In genomic region chr6:43180985-43181384, GRCh38 we compare ENCODE assay signal across 11 cellular contexts. TPM values are rescaled to one million over a fixed set of nuclear protein-coding genes. Genes with fewer than 3 reads are reported as not detected.
DNase-seq lines count a peak whose midpoint lies in the region; ATAC-seq, FAIRE-seq and TF ChIP-seq lines count a peak whose summit lies in the region.
"Had no signal": no experiment of that assay in that cellular context is flagged by ENCODE, and none has a peak within 500 bp of the region (broad histone marks: within the 10 kb centered on the region; RNA-seq: fewer than 3 reads in every experiment).

No MANE protein-coding gene starts in this region.

- TF ChIP-seq CTCF in Caco-2 (IDR thresholded peaks at IDR 0.05; ENCODE audit: insufficient read depth in 1 of 2, low read depth in 1 of 2, low read length in 1 of 2, severe bottlenecking in 1 of 2, unreplicated experiment in 1 of 2) (no peak), Loucy (conservative IDR thresholded peaks at IDR 0.05; ENCODE audit: low read length) (no peak), K562 (IDR thresholded peaks at IDR 0.05 in 2 of 3, conservative IDR thresholded peaks at IDR 0.05 in 1 of 3; ENCODE audit: insufficient read depth in 2 of 3, low read depth in 1 of 3, low read length in 3 of 3) (no peak), nephron progenitor cell (IDR thresholded peaks at IDR 0.05) (no peak)

- H3K4me3 Mint-ChIP-seq in Caco-2 (ENCODE audit: unreplicated experiment) (peak overlapping the region; percentile 91), nephron progenitor cell (peak overlapping the region; percentile 91)

- peaks cover 14% of the 10 kb centered on the region for H3K4me1 Mint-ChIP-seq in Caco-2 (ENCODE audit: low read depth, unreplicated experiment)
- H3K4me1 Mint-ChIP-seq in nephron progenitor cell = peaks cover 56% of the 10 kb centered on the region

- 55% methylated on average over 5 of the region's 5 CpGs for WGBS in K562 (ENCODE audit: insufficient coverage, low coverage, missing lambda C conversion rate)

- peaks cover 42% of the 10 kb centered on the region for H3K79me2 ChIP-seq in Loucy (ENCODE audit: insufficient read depth, low read length)
- H3K79me2 ChIP-seq in K562 (ENCODE audit: control insufficient read depth, insufficient read depth, low read length) = peaks cover 24% of the 10 kb centered on the region; the same call in 2 of the 3 replicates

- DNase-seq in Caco-2 (no peak), K562 (ENCODE audit: extremely low read depth in 1 of 4, low spot score in 3 of 4) (peak in 2 of 4 experiments; percentile 59 to 61), nephron progenitor cell (no peak), NCI-H1417 treated with DMSO at 0.1 percent for 48 hours (lab: John Stamatoyannopoulos, UW) (no peak), NOMO-1 (lab: John Stamatoyannopoulos, UW; ENCODE audit: unreplicated experiment in 2 of 2) (no peak), NCI-H345 treated with DMSO at 0.1 percent for 48 hours (lab: John Stamatoyannopoulos, UW; ENCODE audit: unreplicated experiment) (no peak), frontal cortex (ENCODE audit: low spot score in 2 of 2) (no peak)
- DNase-seq: NCI-H1092 treated with DMSO at 0.1 percent for 48 hours; stimulated activated CD4-positive, alpha-beta T cell treated with anti-CD3 and anti-CD28 coated beads, Interleukin-15, amount 100 ng/mL, for 24 hours had no signal

- H2AFZ ChIP-seq in Loucy (ENCODE audit: low read length) = no peak overlapping the region
- peak overlapping the region; percentile 89; the same call in 1 of the 2 replicates for H2AFZ ChIP-seq in K562 (ENCODE audit: low read depth, low read length)

- CTCF ChIA-PET in Caco-2 (lab: Charles Lee) (no interaction called here), K562 (lab: Yijun Ruan, JAX; ENCODE audit: low intra/inter-chr PET ratio) (interaction anchor here (0.6 to 0.8 kb wide), 2 partner anchors 10 to 47 kb away, joined by 3 to 5 read pairs; no protein-coding TSS in a partner anchor)

- no peak for TF ChIP-seq EP300 in K562 (IDR thresholded peaks at IDR 0.05; ENCODE audit: low read length)

- peak overlapping the region; percentile 85 for H3K27ac ChIP-seq in K562 (ENCODE audit: extremely low read depth, low read depth, low read length)

- peaks cover 8% of the 10 kb centered on the region for H4K20me1 ChIP-seq in Loucy (ENCODE audit: insufficient read depth, low read length, poor library complexity, severe bottlenecking)
- H4K20me1 ChIP-seq in K562 (replicated peaks; ENCODE audit: control insufficient read depth, insufficient read depth, low read length) = no peaks in the 10 kb centered on the region

- FAIRE-seq in K562 (lab: Jason Lieb, UNC) = peak; percentile 80
- no peak for FAIRE-seq in frontal cortex (lab: Jason Lieb, UNC)
- FAIRE-seq: bronchial epithelial cell had no signal

- H3K9me3 Mint-ChIP-seq in Caco-2 (ENCODE audit: unreplicated experiment) = no peaks in the 10 kb centered on the region
- H3K9me3 Mint-ChIP-seq in nephron progenitor cell = no peaks in the 10 kb centered on the region

- H3K4me2 ChIP-seq in Loucy (ENCODE audit: low read depth, low read length, poor library complexity, severe bottlenecking) (peak overlapping the region; percentile 96), K562 (ENCODE audit: insufficient read depth, low read length) (peak overlapping the region; percentile 99)

- no peaks in the 10 kb centered on the region for H3K9me3 ChIP-seq in Caco-2
- no peaks in the 10 kb centered on the region for H3K9me3 ChIP-seq in Loucy (ENCODE audit: insufficient read depth, low read depth, low read length)
- no peaks in the 10 kb centered on the region for H3K9me3 ChIP-seq in K562 (replicated peaks; ENCODE audit: control insufficient read depth, insufficient read depth, low read depth, low read length)

- peaks cover 6% of the 10 kb centered on the region for H3K36me3 ChIP-seq in Caco-2 (ENCODE audit: control insufficient read depth, insufficient read depth, low read length)
- peaks cover 31% of the 10 kb centered on the region; the same call in 1 of the 2 replicates for H3K36me3 ChIP-seq in Loucy (ENCODE audit: insufficient read depth, low read length)
- H3K36me3 ChIP-seq in K562 (ENCODE audit: control insufficient read depth, insufficient read depth, low read length) = peaks cover 61% of the 10 kb centered on the region

- intact Hi-C loops in Caco-2 (cut with micrococcal nuclease; ENCODE audit: unreplicated experiment) = no loop called here
- intact Hi-C loops in K562 (cut with micrococcal nuclease) = no loop called here

- TF ChIP-seq POLR2A in K562 (conservative IDR thresholded peaks at IDR 0.05) = peak; percentile 14; the same call in 1 of the 2 replicates

- H3K27me3 Mint-ChIP-seq in Caco-2 (ENCODE audit: insufficient read depth, unreplicated experiment) = no peaks in the 10 kb centered on the region
- H3K27me3 Mint-ChIP-seq in nephron progenitor cell (ENCODE audit: low read depth, poor library complexity) = peaks cover 3% of the 10 kb centered on the region

- no peak for TF ChIP-seq RAD21 in K562 (CRISPR knock-in tag; conservative IDR thresholded peaks at IDR 0.05 in 1 of 2, IDR thresholded peaks at IDR 0.05 in 1 of 2)

- H3K27me3 ChIP-seq in Caco-2 (replicated peaks; ENCODE audit: control insufficient read depth, insufficient read depth, low read length) (no peaks in the 10 kb centered on the region), Loucy (ENCODE audit: insufficient read depth, low read length, poor library complexity, severe bottlenecking) (no peaks in the 10 kb centered on the region), K562 (ENCODE audit: control insufficient read depth in 2 of 2, insufficient read depth in 2 of 2, low read length in 2 of 2) (no peaks in the 10 kb centered on the region)

- no peaks in the 10 kb centered on the region for H3K9me2 ChIP-seq in Loucy (replicated peaks; ENCODE audit: low read depth, low read length)

- peak overlapping the region; percentile 97 for H3K9ac ChIP-seq in Loucy (ENCODE audit: low read depth, low read length, poor library complexity, severe bottlenecking)
- H3K9ac ChIP-seq in K562 (ENCODE audit: insufficient read depth in 1 of 2, low read depth in 2 of 2, low read length in 2 of 2) = peak overlapping the region; percentile 56 to 77; a peak in 3 of 4 replicates

- H3K36me3 Mint-ChIP-seq in Caco-2 (ENCODE audit: insufficient read depth, unreplicated experiment) (peaks cover 20% of the 10 kb centered on the region), nephron progenitor cell (ENCODE audit: low read depth) (peaks cover 37% of the 10 kb centered on the region)

- no peaks in the 10 kb centered on the region for H3K9me1 ChIP-seq in K562 (ENCODE audit: control insufficient read depth, insufficient read depth, low read length)

- H3K4me1 ChIP-seq in Caco-2 = no peaks in the 10 kb centered on the region
- peaks cover 42% of the 10 kb centered on the region for H3K4me1 ChIP-seq in Loucy (ENCODE audit: insufficient read depth, low read length, poor library complexity, severe bottlenecking)
- peaks cover 37 to 54% of the 10 kb centered on the region in 2 experiments for H3K4me1 ChIP-seq in K562 (replicated peaks in 1 of 2; ENCODE audit: control insufficient read depth in 2 of 2, insufficient read depth in 2 of 2, low read length in 2 of 2)

- peak; percentile 30 for ATAC-seq in K562

- in situ Hi-C loops in K562 (cut with MboI) = no loop called here

- no TSS peak for BruUV-seq in Caco-2 (replicated peaks; lab: Mats Ljungman, UMichigan)
- no TSS peak for BruUV-seq in K562 (replicated peaks; lab: Mats Ljungman, UMichigan)

- H3K27ac Mint-ChIP-seq in Caco-2 (ENCODE audit: unreplicated experiment) (peak overlapping the region; percentile 33), nephron progenitor cell (peak overlapping the region; percentile 96)

- H3K4me3 ChIP-seq in Caco-2 (ENCODE audit: low read depth, low read length) = no peak overlapping the region
- H3K4me3 ChIP-seq in Loucy (ENCODE audit: low read length, poor library complexity, severe bottlenecking) = peak overlapping the region; percentile 100
- no peak overlapping the region for H3K4me3 ChIP-seq in K562

- POLR2A ChIA-PET in Caco-2 (lab: Charles Lee) (interaction anchor here (0.8 kb wide), 1 partner anchor 181 kb away, joined by 3 read pairs; no protein-coding TSS in a partner anchor), K562 (lab: Yijun Ruan, JAX) (interaction anchor here (0.6 to 4.0 kb wide), 11 partner anchors 9 to 333 kb away, joined by 3 to 40 read pairs (median 3); partner anchors contain the start of genes CUL7, DNPH1 and SRF)

- peaks cover 16% of the 10 kb centered on the region for H3F3A ChIP-seq in Loucy (ENCODE audit: low read depth)

RNA-seq across cellular contexts. Expression of gene CUL9, which starts 1.0 kb away (rescaled TPM):
- total RNA-seq in Caco-2 (2022) (16.7 and 16.8 TPM in 2 replicates), K562 (2014; rRNA removed) (6.5 and 8.6 TPM in 2 replicates), K562 (2014; rRNA removed; fragmentation: Illumina TruSeq; extraction: Trizol) (4.1 and 5.8 TPM in 2 replicates), K562 (2015; rRNA removed; fragmentation: Illumina TruSeq; extraction: Trizol) (7.4 and 7.5 TPM in 2 replicates), K562 (2021) (10.0 and 13.4 TPM in 2 replicates), frontal cortex (22.0 TPM)
- total RNA-seq in K562 (2011; cell fraction: chromatin; rRNA removed; ENCODE audit: low replicate concordance) = 74.5 and 153 TPM in 2 replicates
- total RNA-seq in K562 (2011; cell fraction: nucleolus; rRNA removed) = 62.1 and 70.9 TPM in 2 replicates
- total RNA-seq in K562 (2011; cell fraction: nucleoplasm; rRNA removed) = 62.3 and 69.4 TPM in 2 replicates
- polyA plus RNA-seq in K562 (2011; rRNA removed) (7.0 and 13.5 TPM in 2 replicates), K562 (2014; fragmentation: Illumina TruSeq; extraction: Trizol) (6.2 and 6.6 TPM in 2 replicates), K562 (2014; fragmentation: Nextera tagmentation; extraction: Ambion mirVana) (under 1 TPM; 0.50 to 0.51 TPM), K562 (2014; rRNA removed) (9.7 and 20.7 TPM in 2 replicates)
- 5.8 and 6.2 TPM in 2 replicates for polyA plus RNA-seq in K562 (2011; cell fraction: cytosol; rRNA removed)
- polyA plus RNA-seq in K562 (2011; cell fraction: nucleus; rRNA removed) = 82.8 and 102 TPM in 2 replicates
- polyA plus RNA-seq in K562 (2012) = 10.1 and 29.2 TPM in 2 replicates
- polyA minus RNA-seq in K562 (2011; rRNA and poly(A)+ RNA removed) = 7.7 and 10.8 TPM in 2 replicates
- 3.4 and 6.3 TPM in 2 replicates for polyA minus RNA-seq in K562 (2011; cell fraction: cytosol; rRNA and poly(A)+ RNA removed)
- polyA minus RNA-seq in K562 (2011; cell fraction: nucleus; rRNA and poly(A)+ RNA removed) = 18.6 and 30.8 TPM in 2 replicates

RNA-seq across cellular contexts. Expression of gene SRF, which starts 9.9 kb away (rescaled TPM):
- total RNA-seq in Caco-2 (2022) = 31.3 and 32.1 TPM in 2 replicates
- 13.7 and 28.2 TPM in 2 replicates for total RNA-seq in K562 (2011; cell fraction: chromatin; rRNA removed; ENCODE audit: low replicate concordance)
- total RNA-seq in K562 (2011; cell fraction: nucleolus; rRNA removed) = 20.1 and 23.2 TPM in 2 replicates
- 23.9 and 30.5 TPM in 2 replicates for total RNA-seq in K562 (2011; cell fraction: nucleoplasm; rRNA removed)
- total RNA-seq in K562 (2014; rRNA removed) = 24.6 and 31.5 TPM in 2 replicates
- 11.1 and 12.6 TPM in 2 replicates for total RNA-seq in K562 (2014; rRNA removed; fragmentation: Illumina TruSeq; extraction: Trizol)
- 19.4 and 20.1 TPM in 2 replicates for total RNA-seq in K562 (2015; rRNA removed; fragmentation: Illumina TruSeq; extraction: Trizol)
- total RNA-seq in K562 (2021) = 32.7 and 37.0 TPM in 2 replicates
- 25.3 and 29.5 TPM in 2 replicates for polyA plus RNA-seq in K562 (2011; rRNA removed)
- 39.3 and 67.9 TPM in 2 replicates for polyA plus RNA-seq in K562 (2011; cell fraction: cytosol; rRNA removed)
- polyA plus RNA-seq in K562 (2011; cell fraction: nucleus; rRNA removed) = 41.4 and 58.3 TPM in 2 replicates
- 35.4 TPM in 2 replicates for polyA plus RNA-seq in K562 (2012)
- polyA plus RNA-seq in K562 (2014; fragmentation: Illumina TruSeq; extraction: Trizol) = 29.8 and 35.8 TPM in 2 replicates
- polyA plus RNA-seq in K562 (2014; fragmentation: Nextera tagmentation; extraction: Ambion mirVana) = 1 to 10 TPM; 2.5 to 2.8 TPM
- 28.4 and 32.2 TPM in 2 replicates for polyA plus RNA-seq in K562 (2014; rRNA removed)
- polyA minus RNA-seq in K562 (2011; rRNA and poly(A)+ RNA removed) = 16.6 and 31.6 TPM in 2 replicates
- 23.6 and 23.7 TPM in 2 replicates for polyA minus RNA-seq in K562 (2011; cell fraction: cytosol; rRNA and poly(A)+ RNA removed)
- polyA minus RNA-seq in K562 (2011; cell fraction: nucleus; rRNA and poly(A)+ RNA removed) = 11.4 and 14.8 TPM in 2 replicates
- total RNA-seq in frontal cortex = 9.8 TPM

RNA-seq across cellular contexts. Expression of gene DNPH1, which starts 48.3 kb away (rescaled TPM):
- 56.1 and 62.6 TPM in 2 replicates for total RNA-seq in Caco-2 (2022)
- 41.0 and 115 TPM in 2 replicates for total RNA-seq in K562 (2011; cell fraction: chromatin; rRNA removed; ENCODE audit: low replicate concordance)
- total RNA-seq in K562 (2011; cell fraction: nucleolus; rRNA removed) = 111 and 120 TPM in 2 replicates
- total RNA-seq in K562 (2011; cell fraction: nucleoplasm; rRNA removed) = 76.8 and 84.6 TPM in 2 replicates
- total RNA-seq in K562 (2014; rRNA removed) = 237 and 302 TPM in 2 replicates
- total RNA-seq in K562 (2014; rRNA removed; fragmentation: Illumina TruSeq; extraction: Trizol) = 25.7 and 32.4 TPM in 2 replicates
- total RNA-seq in K562 (2015; rRNA removed; fragmentation: Illumina TruSeq; extraction: Trizol) = 67.7 and 68.7 TPM in 2 replicates
- total RNA-seq in K562 (2021) = 127 and 140 TPM in 2 replicates
- polyA plus RNA-seq in K562 (2011; rRNA removed) = 136 and 161 TPM in 2 replicates
- 293 and 491 TPM in 2 replicates for polyA plus RNA-seq in K562 (2011; cell fraction: cytosol; rRNA removed)
- polyA plus RNA-seq in K562 (2011; cell fraction: nucleus; rRNA removed) = 149 and 187 TPM in 2 replicates
- polyA plus RNA-seq in K562 (2012) = 197 and 211 TPM in 2 replicates
- polyA plus RNA-seq in K562 (2014; fragmentation: Illumina TruSeq; extraction: Trizol) = 48.8 and 72.3 TPM in 2 replicates
- polyA plus RNA-seq in K562 (2014; fragmentation: Nextera tagmentation; extraction: Ambion mirVana) = 10 to 100 TPM in 1 of 2 experiments, 1 to 10 TPM in 1; 7.3 to 13.9 TPM
- polyA plus RNA-seq in K562 (2014; rRNA removed) = 300 and 346 TPM in 2 replicates
- polyA minus RNA-seq in K562 (2011; rRNA and poly(A)+ RNA removed) = 23.2 and 30.5 TPM in 2 replicates
- polyA minus RNA-seq in K562 (2011; cell fraction: cytosol; rRNA and poly(A)+ RNA removed) = 26.2 and 27.7 TPM in 2 replicates
- polyA minus RNA-seq in K562 (2011; cell fraction: nucleus; rRNA and poly(A)+ RNA removed) = 26.3 and 34.4 TPM in 2 replicates
- total RNA-seq in frontal cortex = 13.9 TPM
